ENCODE assay signal across 25 cellular contexts in genomic region chr15:35142578-35142977, GRCh38. TPM values are rescaled to one million over a fixed set of nuclear protein-coding genes. Genes with fewer than 3 reads are reported as not detected.
DNase-seq lines count a peak whose midpoint lies in the region; TF ChIP-seq lines count a peak whose summit lies in the region.
"Had no signal": no experiment of that assay in that cellular context is flagged by ENCODE, and none has a peak within 500 bp of the region (broad histone marks: within the 10 kb centered on the region; RNA-seq: fewer than 3 reads in every experiment).

No MANE protein-coding gene starts in this region.

- H3K4me1 ChIP-seq in adipocyte (ENCODE audit: control insufficient read depth, insufficient read depth, low read length), result peaks cover 40% of the 10 kb centered on the region
- H3K4me1 ChIP-seq in skeletal muscle satellite cell (ENCODE audit: control insufficient read depth, insufficient read depth, low read length), result peaks cover 21% of the 10 kb centered on the region
- no peaks in the 10 kb centered on the region for H3K4me1 ChIP-seq in testis
- H3K4me1 ChIP-seq: right atrium auricular region had no signal

- intact Hi-C loops in testis (cut with DNase I; ENCODE audit: low total_unique reads), result no loop called here

- 61 to 69% methylated on average over 3 of the region's 3 CpGs for WGBS in testis, 2 donors

- H3K27ac ChIP-seq in testis, result no peak overlapping the region
- H3K27ac ChIP-seq: right atrium auricular region had no signal

- peak; percentile 7 for DNase-seq in EL
- DNase-seq in adipocyte (ENCODE audit: low read depth), result no peak
- DNase-seq in fibroblast of pulmonary artery (ENCODE audit: low read depth), result peak; percentile 18
- DNase-seq in T-helper 9 cell, result no peak
- DNase-seq in testis, result no peak
- no peak for DNase-seq in GDM1 (lab: John Stamatoyannopoulos, UW)
- no peak for DNase-seq in retina
- DNase-seq: activated CD8-positive, alpha-beta T cell treated with anti-CD3 and anti-CD28 coated beads, Interleukin-2, amount 10 ng/mL, durations not matched to agents 7 days and 5 days; activated naive CD4-positive, alpha-beta T cell treated with Interleukin-2 at 50 U/mL for 16 hours; activated T-cell treated with anti-CD3 and anti-CD28 coated beads, Interleukin-2, amount 50 U/mL, for 24 hours; CD4-positive, alpha-beta T cell; DMS153; GF-D8; NCI-H1092; NCI-H2029; NCI-H748 treated with DMSO at 0.1 percent for 48 hours; ovary; SHP77; stimulated activated CD4-positive, alpha-beta T cell treated with anti-CD3 and anti-CD28 coated beads, Interleukin-15, amount 100 ng/mL, for 24 hours; substantia nigra had no signal

- H3K27me3 ChIP-seq in adipocyte (replicated peaks; ENCODE audit: control insufficient read depth, insufficient read depth, low read length), result no peaks in the 10 kb centered on the region
- no peaks in the 10 kb centered on the region for H3K27me3 ChIP-seq in skeletal muscle satellite cell (ENCODE audit: control insufficient read depth, insufficient read depth, low read length)
- no peaks in the 10 kb centered on the region for H3K27me3 ChIP-seq in testis
- H3K27me3 ChIP-seq: ovary, right atrium auricular region had no signal

- H3K9ac ChIP-seq in adipocyte (ENCODE audit: low read length), result peak overlapping the region; percentile 85
- peak overlapping the region; percentile 30 for H3K9ac ChIP-seq in skeletal muscle satellite cell (ENCODE audit: low read depth, low read length)

- peak overlapping the region; percentile 29 for H3K4me2 ChIP-seq in skeletal muscle satellite cell (ENCODE audit: low read length)

- TF ChIP-seq POLR2A in testis (IDR thresholded peaks at IDR 0.05), result no peak

- TF ChIP-seq CTCF in fibroblast of pulmonary artery (IDR thresholded peaks at IDR 0.05; ENCODE audit: low read length, missing control alignments) (no peak), testis (IDR thresholded peaks at IDR 0.05) (no peak)

- H3K9me3 ChIP-seq in adipocyte (ENCODE audit: control insufficient read depth, low read length) (no peaks in the 10 kb centered on the region), skeletal muscle satellite cell (replicated peaks; ENCODE audit: low read length) (no peaks in the 10 kb centered on the region), testis (no peaks in the 10 kb centered on the region)
- H3K9me3 ChIP-seq: ovary, right atrium auricular region had no signal

- H3K36me3 ChIP-seq in adipocyte (ENCODE audit: control insufficient read depth, insufficient read depth, low read length, severe bottlenecking) (no peaks in the 10 kb centered on the region), skeletal muscle satellite cell (ENCODE audit: insufficient read depth, low read length) (no peaks in the 10 kb centered on the region), testis (ENCODE audit: low read depth, missing control alignments) (no peaks in the 10 kb centered on the region)
- H3K36me3 ChIP-seq: ovary, right atrium auricular region had no signal

- H3K4me3 ChIP-seq in adipocyte (ENCODE audit: low read length) (peak overlapping the region; percentile 62), fibroblast of pulmonary artery (replicated peaks; ENCODE audit: low read depth, low read length) (no peak overlapping the region), skeletal muscle satellite cell (ENCODE audit: low read length) (no peak overlapping the region), testis (no peak overlapping the region)
- H3K4me3 ChIP-seq: lung, ovary, right atrium auricular region had no signal

RNA-seq across cellular contexts. Expression of gene NANOGP8, which starts 57.5 kb away (rescaled TPM):
- total RNA-seq in skeletal muscle satellite cell (2012; rRNA removed), result not detected in 2 replicates
- 1 to 10 TPM; 6.0 to 9.6 TPM for total RNA-seq in testis
- 1.1 TPM for polyA plus RNA-seq in testis (ENCODE audit: insufficient read depth, low read depth, low replicate concordance)
- total RNA-seq: activated CD8-positive, alpha-beta T cell treated with anti-CD3 and anti-CD28 coated beads, Interleukin-2, amount 10 ng/mL, durations not matched to agents 7 days and 5 days; CD4-positive, alpha-beta T cell; epithelial cell of proximal tubule had no signal
- polyA plus RNA-seq: keratinocyte, lung had no signal

Comparison
In these comparisons a context has a peak if more than half of its experiments do, and no peak if none do; other contexts are left out.
1. DNase-seq: peak in EL (single experiment) and fibroblast of pulmonary artery (single experiment); none in adipocyte (single experiment), T-helper 9 cell (single experiment), testis (single experiment), GDM1 (single experiment) and retina (single experiment).